1 cellular context compared by ENCODE assay signal in the genomic region with DNA sequence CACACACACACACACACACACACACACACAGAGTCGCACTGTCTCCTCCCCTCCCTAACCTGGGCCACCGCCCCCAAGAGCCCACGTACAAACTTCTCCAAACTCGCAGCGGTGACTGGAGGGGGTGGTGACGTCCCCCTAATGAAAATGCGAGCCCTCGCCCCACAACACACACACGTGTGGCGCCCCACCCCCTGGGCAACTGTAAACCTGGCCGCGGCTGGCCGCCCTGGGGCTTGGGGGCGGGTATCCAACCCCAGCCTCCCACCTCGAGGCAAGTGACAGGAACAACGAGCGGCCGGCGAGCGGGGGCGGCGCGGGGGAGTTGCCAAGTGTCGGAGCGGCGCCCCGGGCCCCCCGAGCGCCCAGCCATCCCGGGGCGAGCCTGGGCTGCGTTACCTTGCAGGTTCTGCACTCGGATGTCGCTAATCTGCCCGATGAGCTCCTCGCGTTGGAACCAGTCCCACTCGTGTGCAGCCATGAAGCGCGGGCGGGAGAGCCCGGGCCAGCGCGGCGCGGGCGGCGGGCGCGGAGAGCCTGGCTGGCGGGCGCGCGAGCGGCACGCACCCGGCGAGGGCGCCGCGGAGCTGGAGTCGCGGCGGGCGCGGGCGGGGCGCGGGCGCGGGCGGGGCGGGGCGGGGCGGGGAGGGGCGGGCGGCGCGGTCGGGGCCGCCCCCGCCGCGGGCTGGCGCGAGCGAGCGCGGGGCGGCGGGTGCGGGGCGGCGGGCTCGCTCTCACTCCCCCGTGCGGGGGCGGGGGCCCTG.
TF ChIP-seq lines count a peak whose summit lies in the region.

A gene with protein sequence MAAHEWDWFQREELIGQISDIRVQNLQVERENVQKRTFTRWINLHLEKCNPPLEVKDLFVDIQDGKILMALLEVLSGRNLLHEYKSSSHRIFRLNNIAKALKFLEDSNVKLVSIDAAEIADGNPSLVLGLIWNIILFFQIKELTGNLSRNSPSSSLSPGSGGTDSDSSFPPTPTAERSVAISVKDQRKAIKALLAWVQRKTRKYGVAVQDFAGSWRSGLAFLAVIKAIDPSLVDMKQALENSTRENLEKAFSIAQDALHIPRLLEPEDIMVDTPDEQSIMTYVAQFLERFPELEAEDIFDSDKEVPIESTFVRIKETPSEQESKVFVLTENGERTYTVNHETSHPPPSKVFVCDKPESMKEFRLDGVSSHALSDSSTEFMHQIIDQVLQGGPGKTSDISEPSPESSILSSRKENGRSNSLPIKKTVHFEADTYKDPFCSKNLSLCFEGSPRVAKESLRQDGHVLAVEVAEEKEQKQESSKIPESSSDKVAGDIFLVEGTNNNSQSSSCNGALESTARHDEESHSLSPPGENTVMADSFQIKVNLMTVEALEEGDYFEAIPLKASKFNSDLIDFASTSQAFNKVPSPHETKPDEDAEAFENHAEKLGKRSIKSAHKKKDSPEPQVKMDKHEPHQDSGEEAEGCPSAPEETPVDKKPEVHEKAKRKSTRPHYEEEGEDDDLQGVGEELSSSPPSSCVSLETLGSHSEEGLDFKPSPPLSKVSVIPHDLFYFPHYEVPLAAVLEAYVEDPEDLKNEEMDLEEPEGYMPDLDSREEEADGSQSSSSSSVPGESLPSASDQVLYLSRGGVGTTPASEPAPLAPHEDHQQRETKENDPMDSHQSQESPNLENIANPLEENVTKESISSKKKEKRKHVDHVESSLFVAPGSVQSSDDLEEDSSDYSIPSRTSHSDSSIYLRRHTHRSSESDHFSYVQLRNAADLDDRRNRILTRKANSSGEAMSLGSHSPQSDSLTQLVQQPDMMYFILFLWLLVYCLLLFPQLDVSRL (minus strand): TSS at position 597 of the 764 bp plus-strand sequence. CDS start 116 bp downstream, at position 481.

TF ChIP-seq in endothelial cell of umbilical vein, 7 proteins besides CTCF, POLR2A, EP300 and RAD21:
- no peak for TF ChIP-seq GATA2 (IDR thresholded peaks at IDR 0.05; ENCODE audit: insufficient read depth, insufficient read length, low read depth, low read length)
- TF ChIP-seq FOS (IDR thresholded peaks at IDR 0.05; ENCODE audit: borderline replicate concordance, insufficient read depth, low read length): no peak
- TF ChIP-seq, protein P1, sequence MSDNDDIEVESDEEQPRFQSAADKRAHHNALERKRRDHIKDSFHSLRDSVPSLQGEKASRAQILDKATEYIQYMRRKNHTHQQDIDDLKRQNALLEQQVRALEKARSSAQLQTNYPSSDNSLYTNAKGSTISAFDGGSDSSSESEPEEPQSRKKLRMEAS (IDR thresholded peaks at IDR 0.05; ENCODE audit: insufficient read depth, insufficient read length): no peak
- no peak for TF ChIP-seq MYC (IDR thresholded peaks at IDR 0.05; ENCODE audit: low read depth, low read length)
- no peak for TF ChIP-seq EZH2 (IDR thresholded peaks at IDR 0.05; ENCODE audit: borderline replicate concordance, low read depth, low read length, severe bottlenecking)
- TF ChIP-seq JUN (IDR thresholded peaks at IDR 0.05; ENCODE audit: borderline replicate concordance, insufficient read depth, insufficient read length, low read depth): no peak
- TF ChIP-seq POLR2AphosphoS5 (IDR thresholded peaks at IDR 0.05; ENCODE audit: insufficient read depth, low read depth, low read length): no peak
